26 cellular contexts compared by ENCODE assay signal in the genomic region with DNA sequence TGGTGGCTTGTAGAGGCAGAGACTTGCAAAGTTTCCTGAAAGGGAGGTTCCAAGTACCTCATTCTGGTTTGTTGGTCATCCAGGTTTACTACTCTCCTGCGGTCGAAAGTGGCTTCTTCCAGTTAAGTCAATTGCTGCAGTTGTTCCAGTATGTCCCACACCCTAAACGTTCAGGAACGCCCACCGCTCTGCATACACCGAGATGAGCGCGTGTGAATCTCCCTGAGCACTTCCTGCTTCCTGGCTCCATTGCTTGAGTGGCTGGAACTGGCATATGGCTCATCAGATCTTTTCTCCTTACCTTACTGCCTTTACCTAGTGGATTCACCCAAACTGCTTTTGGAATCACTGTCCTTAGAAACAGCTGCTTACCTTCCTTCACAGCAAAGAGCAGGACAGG.
"Had no signal": no experiment of that assay in that cellular context is flagged by ENCODE, and none has a peak within 500 bp of the region (broad histone marks: within the 10 kb centered on the region; RNA-seq: fewer than 3 reads in every experiment).

No MANE protein-coding gene starts in this region.

- H2AFZ ChIP-seq: hepatocyte had no signal

- H3K4me3 ChIP-seq: hepatocyte, left ventricle myocardium inferior, lung, ovary, prostate gland, skin epidermis, suprapubic skin, thoracic aorta, tibial artery, upper lobe of right lung had no signal

- H3K9me3 Mint-ChIP-seq: mesothelial cell of epicardium; naive thymus-derived CD4-positive, alpha-beta T cell; natural killer cell treated with Interleukin-12 subunit alpha and Interleukin-12 subunit beta and Interleukin-15 and Interleukin-18, amount 100 ng/mL, for 72 hours; stimulated activated effector memory CD8-positive, alpha-beta T cell treated with anti-CD3 and anti-CD28 coated beads, Interleukin-12 subunit alpha, Interleukin-12 subunit beta, amount 100 ng/mL, for 72 hours; stimulated activated naive CD8-positive, alpha-beta T cell treated with anti-CD3 and anti-CD28 coated beads, Interleukin-15, Interleukin-2, amounts not matched to agents 100 ng/mL and 50 ng/mL, for 24 hours had no signal

- H3K36me3 ChIP-seq: left ventricle myocardium inferior, ovary, prostate gland, suprapubic skin, thoracic aorta, tibial artery, upper lobe of right lung had no signal

- H3K79me2 ChIP-seq: hepatocyte had no signal

- H3K36me3 Mint-ChIP-seq: mesothelial cell of epicardium; naive thymus-derived CD4-positive, alpha-beta T cell; natural killer cell treated with Interleukin-12 subunit alpha and Interleukin-12 subunit beta and Interleukin-15 and Interleukin-18, amount 100 ng/mL, for 72 hours; stimulated activated effector memory CD8-positive, alpha-beta T cell treated with anti-CD3 and anti-CD28 coated beads, Interleukin-12 subunit alpha, Interleukin-12 subunit beta, amount 100 ng/mL, for 72 hours had no signal

- H3K27ac ChIP-seq: hepatocyte, left ventricle myocardium inferior, ovary, prostate gland, skin epidermis, suprapubic skin, thoracic aorta, tibial artery, upper lobe of right lung had no signal

- FAIRE-seq: urothelium cell line had no signal

- H3K9me3 ChIP-seq: left ventricle myocardium inferior, ovary, prostate gland, suprapubic skin, thoracic aorta, tibial artery, upper lobe of right lung had no signal

- H3K4me1 ChIP-seq: left ventricle myocardium inferior, prostate gland, suprapubic skin, tibial artery, upper lobe of right lung had no signal

- DNase-seq: islet precursor cell; left ventricle myocardium inferior; mesendoderm; naive thymus-derived CD4-positive, alpha-beta T cell; ovary; retina; right cardiac atrium; stimulated activated CD4-positive, alpha-beta T cell treated with anti-CD3 and anti-CD28 coated beads, Interleukin-12 subunit alpha, Interleukin-12 subunit beta, amount 100 ng/mL, for 4 hours; stimulated activated CD4-positive, alpha-beta T cell treated with anti-CD3 and anti-CD28 coated beads, Interleukin-15, amount 100 ng/mL, for 24 hours; stimulated activated CD4-positive, alpha-beta T cell treated with anti-CD3 and anti-CD28 coated beads, Interleukin-2, amount 100 ng/mL, for 24 hours; stimulated activated CD4-positive, alpha-beta T cell treated with anti-CD3 and anti-CD28 coated beads, Interleukin-4, amount 100 ng/mL, for 24 hours; stimulated activated naive CD4-positive, alpha-beta T cell; tibial artery; trophoblast cell; upper lobe of right lung had no signal

- H3K4me1 Mint-ChIP-seq: naive thymus-derived CD4-positive, alpha-beta T cell; stimulated activated effector memory CD8-positive, alpha-beta T cell treated with anti-CD3 and anti-CD28 coated beads, Interleukin-12 subunit alpha, Interleukin-12 subunit beta, amount 100 ng/mL, for 72 hours had no signal

- H3K4me2 ChIP-seq: hepatocyte had no signal

- H3K4me3 Mint-ChIP-seq: mesothelial cell of epicardium; naive thymus-derived CD4-positive, alpha-beta T cell; natural killer cell treated with Interleukin-12 subunit alpha and Interleukin-12 subunit beta and Interleukin-15 and Interleukin-18, amount 100 ng/mL, for 72 hours; stimulated activated effector memory CD8-positive, alpha-beta T cell treated with anti-CD3 and anti-CD28 coated beads, Interleukin-12 subunit alpha, Interleukin-12 subunit beta, amount 100 ng/mL, for 72 hours; stimulated activated naive CD8-positive, alpha-beta T cell treated with anti-CD3 and anti-CD28 coated beads, Interleukin-15, Interleukin-2, amounts not matched to agents 100 ng/mL and 50 ng/mL, for 24 hours had no signal

- H3K27ac Mint-ChIP-seq: mesothelial cell of epicardium; naive thymus-derived CD4-positive, alpha-beta T cell; natural killer cell treated with Interleukin-12 subunit alpha and Interleukin-12 subunit beta and Interleukin-15 and Interleukin-18, amount 100 ng/mL, for 72 hours; stimulated activated effector memory CD8-positive, alpha-beta T cell treated with anti-CD3 and anti-CD28 coated beads, Interleukin-12 subunit alpha, Interleukin-12 subunit beta, amount 100 ng/mL, for 72 hours; stimulated activated naive CD8-positive, alpha-beta T cell treated with anti-CD3 and anti-CD28 coated beads, Interleukin-15, Interleukin-2, amounts not matched to agents 100 ng/mL and 50 ng/mL, for 24 hours had no signal

- H3K27me3 ChIP-seq: hepatocyte, suprapubic skin, tibial artery, upper lobe of right lung had no signal
